In the genomic region with DNA sequence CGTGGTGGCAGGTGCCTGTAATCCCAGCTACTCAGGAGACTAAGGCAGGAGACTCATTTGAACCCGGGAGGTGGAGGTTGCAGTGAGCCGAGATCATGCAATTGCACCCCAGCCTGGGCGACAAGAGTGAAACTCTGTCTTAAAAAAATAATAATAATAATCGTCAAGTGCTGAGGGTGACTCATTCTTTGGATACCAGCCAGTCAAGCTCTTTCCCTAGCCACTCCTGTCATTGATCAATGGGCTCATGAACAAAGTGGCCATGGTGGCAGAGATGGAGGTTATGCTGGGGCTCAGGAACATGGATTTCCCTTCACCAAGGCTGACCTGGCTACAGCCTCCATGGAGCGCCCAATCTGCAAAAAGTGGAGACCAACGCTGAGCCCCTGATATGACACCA, we compare ENCODE assay signal across 21 cellular contexts.
"Had no signal": no experiment of that assay in that cellular context is flagged by ENCODE, and none has a peak within 500 bp of the region (broad histone marks: within the 10 kb centered on the region; RNA-seq: fewer than 3 reads in every experiment).

No MANE protein-coding gene starts in this region.

- H3K27me3 ChIP-seq: ascending aorta, hepatocyte, tibial artery, vagina had no signal

- ATAC-seq: right cardiac atrium, T-cell had no signal

- H3K27ac ChIP-seq: ascending aorta, hepatocyte, left ventricle myocardium inferior, prostate gland, tibial artery, vagina had no signal

- H3K36me3 ChIP-seq: ascending aorta, left ventricle myocardium inferior, prostate gland, tibial artery, vagina had no signal

- H3K79me2 ChIP-seq: hepatocyte had no signal

- H3K4me1 ChIP-seq: prostate gland had no signal

- H3K4me3 ChIP-seq: ascending aorta, hepatocyte, left ventricle myocardium inferior, prostate gland, skin epidermis, tibial artery, vagina had no signal

- DNase-seq: activated CD4-positive, alpha-beta T cell treated with anti-CD3 and anti-CD28 coated beads, Interleukin-2, amount 50 U/mL, for 48 hours; activated CD4-positive, CD25-positive, alpha-beta regulatory T cell treated with anti-CD3 and anti-CD28 coated beads, Interleukin-2, amount 50 U/mL, for 72 hours; activated naive CD4-positive, alpha-beta T cell treated with anti-CD3 and anti-CD28 coated beads, Interleukin-2, amount 10 ng/mL, durations not matched to agents 7 days and 5 days; activated T-cell treated with anti-CD3 and anti-CD28 coated beads, Interleukin-2, amount 50 U/mL, for 24 hours; central memory CD4-positive, alpha-beta T cell; cortex of kidney; effector memory CD4-positive, alpha-beta T cell; kidney; left ventricle myocardium inferior; right cardiac atrium; stimulated activated CD4-positive, alpha-beta T cell treated with anti-CD3 and anti-CD28 coated beads, Interleukin-15, amount 100 ng/mL, for 24 hours; stimulated activated CD4-positive, alpha-beta T cell treated with anti-CD3 and anti-CD28 coated beads, Interleukin-4, amount 100 ng/mL, for 1 hour; stimulated activated naive CD4-positive, alpha-beta T cell; T-cell; T-helper 9 cell; tibial artery had no signal

- H3K4me2 ChIP-seq: hepatocyte had no signal

- FAIRE-seq: kidney had no signal

- H2AFZ ChIP-seq: hepatocyte had no signal

- H3K9me3 ChIP-seq: ascending aorta, prostate gland, tibial artery, vagina had no signal
